Comparison of ENCODE assay signal across 3 cellular contexts in the genomic region with DNA sequence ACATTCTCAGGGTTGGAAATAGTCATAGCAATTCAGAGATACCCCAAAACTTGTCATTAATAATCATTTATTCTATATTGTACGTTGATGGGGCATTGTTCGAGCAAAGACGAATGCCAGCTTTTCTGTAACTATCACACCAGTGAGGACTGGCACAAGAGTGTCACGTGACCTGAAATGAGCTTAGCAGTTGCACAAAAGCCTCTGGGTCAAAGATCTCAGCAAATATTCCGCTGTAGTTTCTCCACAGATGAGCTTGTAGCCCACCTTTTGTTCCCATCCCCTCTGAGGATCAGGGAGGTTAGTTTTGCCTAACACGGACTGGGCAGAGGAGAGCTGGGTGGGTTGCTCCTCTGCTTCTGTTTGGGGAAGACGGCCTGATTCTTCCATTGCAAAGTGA.
TF ChIP-seq lines count a peak whose summit lies in the region.

No MANE protein-coding gene starts in this region.

TF ChIP-seq in IMR-90, 13 proteins besides CTCF, POLR2A, EP300 and RAD21:
- TF ChIP-seq NFE2L2 (IDR thresholded peaks at IDR 0.05; ENCODE audit: low read depth, low read length) (no peak), BHLHE40 (IDR thresholded peaks at IDR 0.05; ENCODE audit: low read depth, low read length) (no peak)
- TF ChIP-seq, protein P1, sequence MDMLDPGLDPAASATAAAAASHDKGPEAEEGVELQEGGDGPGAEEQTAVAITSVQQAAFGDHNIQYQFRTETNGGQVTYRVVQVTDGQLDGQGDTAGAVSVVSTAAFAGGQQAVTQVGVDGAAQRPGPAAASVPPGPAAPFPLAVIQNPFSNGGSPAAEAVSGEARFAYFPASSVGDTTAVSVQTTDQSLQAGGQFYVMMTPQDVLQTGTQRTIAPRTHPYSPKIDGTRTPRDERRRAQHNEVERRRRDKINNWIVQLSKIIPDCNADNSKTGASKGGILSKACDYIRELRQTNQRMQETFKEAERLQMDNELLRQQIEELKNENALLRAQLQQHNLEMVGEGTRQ (IDR thresholded peaks at IDR 0.05; ENCODE audit: low read depth, low read length) = peak; percentile 19; the same call in 1 of the 2 replicates
TF ChIP-seq in IMR-90: peak in this region for 1.

TF ChIP-seq in K562, 482 proteins besides CTCF, POLR2A, EP300 and RAD21:
- TF ChIP-seq, protein P2, sequence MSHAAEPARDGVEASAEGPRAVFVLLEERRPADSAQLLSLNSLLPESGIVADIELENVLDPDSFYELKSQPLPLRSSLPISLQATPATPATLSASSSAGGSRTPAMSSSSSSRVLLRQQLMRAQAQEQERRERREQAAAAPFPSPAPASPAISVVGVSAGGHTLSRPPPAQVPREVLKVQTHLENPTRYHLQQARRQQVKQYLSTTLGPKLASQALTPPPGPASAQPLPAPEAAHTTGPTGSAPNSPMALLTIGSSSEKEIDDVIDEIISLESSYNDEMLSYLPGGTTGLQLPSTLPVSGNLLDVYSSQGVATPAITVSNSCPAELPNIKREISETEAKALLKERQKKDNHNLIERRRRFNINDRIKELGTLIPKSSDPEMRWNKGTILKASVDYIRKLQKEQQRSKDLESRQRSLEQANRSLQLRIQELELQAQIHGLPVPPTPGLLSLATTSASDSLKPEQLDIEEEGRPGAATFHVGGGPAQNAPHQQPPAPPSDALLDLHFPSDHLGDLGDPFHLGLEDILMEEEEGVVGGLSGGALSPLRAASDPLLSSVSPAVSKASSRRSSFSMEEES (CRISPR knock-in tag; IDR thresholded peaks at IDR 0.05) = peak; percentile 89
- TF ChIP-seq RAD51 (IDR thresholded peaks at IDR 0.05; ENCODE audit: borderline replicate concordance, low read depth) (peak; percentile 65), CBFA2T2 (conservative IDR thresholded peaks at IDR 0.05) (peak; percentile 18; the same call in 1 of the 2 replicates)
- TF ChIP-seq, protein P3, sequence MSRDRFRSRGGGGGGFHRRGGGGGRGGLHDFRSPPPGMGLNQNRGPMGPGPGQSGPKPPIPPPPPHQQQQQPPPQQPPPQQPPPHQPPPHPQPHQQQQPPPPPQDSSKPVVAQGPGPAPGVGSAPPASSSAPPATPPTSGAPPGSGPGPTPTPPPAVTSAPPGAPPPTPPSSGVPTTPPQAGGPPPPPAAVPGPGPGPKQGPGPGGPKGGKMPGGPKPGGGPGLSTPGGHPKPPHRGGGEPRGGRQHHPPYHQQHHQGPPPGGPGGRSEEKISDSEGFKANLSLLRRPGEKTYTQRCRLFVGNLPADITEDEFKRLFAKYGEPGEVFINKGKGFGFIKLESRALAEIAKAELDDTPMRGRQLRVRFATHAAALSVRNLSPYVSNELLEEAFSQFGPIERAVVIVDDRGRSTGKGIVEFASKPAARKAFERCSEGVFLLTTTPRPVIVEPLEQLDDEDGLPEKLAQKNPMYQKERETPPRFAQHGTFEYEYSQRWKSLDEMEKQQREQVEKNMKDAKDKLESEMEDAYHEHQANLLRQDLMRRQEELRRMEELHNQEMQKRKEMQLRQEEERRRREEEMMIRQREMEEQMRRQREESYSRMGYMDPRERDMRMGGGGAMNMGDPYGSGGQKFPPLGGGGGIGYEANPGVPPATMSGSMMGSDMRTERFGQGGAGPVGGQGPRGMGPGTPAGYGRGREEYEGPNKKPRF (IDR thresholded peaks at IDR 0.05; ENCODE audit: low read depth, low read length) = no peak
TF ChIP-seq in K562: peak in this region for 3.

TF ChIP-seq in liver, 16 proteins besides CTCF, POLR2A, EP300 and RAD21:
- no peak for TF ChIP-seq FOXA1 (IDR thresholded peaks at IDR 0.05)
- no peak for TF ChIP-seq GABPA (IDR thresholded peaks at IDR 0.05 in 1 of 2, conservative IDR thresholded peaks at IDR 0.05 in 1 of 2)
- no peak for TF ChIP-seq NR2F2 (IDR thresholded peaks at IDR 0.05)
- TF ChIP-seq HNF4G (IDR thresholded peaks at IDR 0.05) = peak; percentile 8
- TF ChIP-seq, protein P4, sequence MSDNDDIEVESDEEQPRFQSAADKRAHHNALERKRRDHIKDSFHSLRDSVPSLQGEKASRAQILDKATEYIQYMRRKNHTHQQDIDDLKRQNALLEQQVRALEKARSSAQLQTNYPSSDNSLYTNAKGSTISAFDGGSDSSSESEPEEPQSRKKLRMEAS (IDR thresholded peaks at IDR 0.05) = peak; percentile 32
- TF ChIP-seq EGR1 (IDR thresholded peaks at IDR 0.05; ENCODE audit: low read depth in 2 of 2) = no peak
- TF ChIP-seq, protein P5, sequence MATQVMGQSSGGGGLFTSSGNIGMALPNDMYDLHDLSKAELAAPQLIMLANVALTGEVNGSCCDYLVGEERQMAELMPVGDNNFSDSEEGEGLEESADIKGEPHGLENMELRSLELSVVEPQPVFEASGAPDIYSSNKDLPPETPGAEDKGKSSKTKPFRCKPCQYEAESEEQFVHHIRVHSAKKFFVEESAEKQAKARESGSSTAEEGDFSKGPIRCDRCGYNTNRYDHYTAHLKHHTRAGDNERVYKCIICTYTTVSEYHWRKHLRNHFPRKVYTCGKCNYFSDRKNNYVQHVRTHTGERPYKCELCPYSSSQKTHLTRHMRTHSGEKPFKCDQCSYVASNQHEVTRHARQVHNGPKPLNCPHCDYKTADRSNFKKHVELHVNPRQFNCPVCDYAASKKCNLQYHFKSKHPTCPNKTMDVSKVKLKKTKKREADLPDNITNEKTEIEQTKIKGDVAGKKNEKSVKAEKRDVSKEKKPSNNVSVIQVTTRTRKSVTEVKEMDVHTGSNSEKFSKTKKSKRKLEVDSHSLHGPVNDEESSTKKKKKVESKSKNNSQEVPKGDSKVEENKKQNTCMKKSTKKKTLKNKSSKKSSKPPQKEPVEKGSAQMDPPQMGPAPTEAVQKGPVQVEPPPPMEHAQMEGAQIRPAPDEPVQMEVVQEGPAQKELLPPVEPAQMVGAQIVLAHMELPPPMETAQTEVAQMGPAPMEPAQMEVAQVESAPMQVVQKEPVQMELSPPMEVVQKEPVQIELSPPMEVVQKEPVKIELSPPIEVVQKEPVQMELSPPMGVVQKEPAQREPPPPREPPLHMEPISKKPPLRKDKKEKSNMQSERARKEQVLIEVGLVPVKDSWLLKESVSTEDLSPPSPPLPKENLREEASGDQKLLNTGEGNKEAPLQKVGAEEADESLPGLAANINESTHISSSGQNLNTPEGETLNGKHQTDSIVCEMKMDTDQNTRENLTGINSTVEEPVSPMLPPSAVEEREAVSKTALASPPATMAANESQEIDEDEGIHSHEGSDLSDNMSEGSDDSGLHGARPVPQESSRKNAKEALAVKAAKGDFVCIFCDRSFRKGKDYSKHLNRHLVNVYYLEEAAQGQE (IDR thresholded peaks at IDR 0.05) = no peak
- no peak for TF ChIP-seq FOXA2 (IDR thresholded peaks at IDR 0.05)
- no peak for TF ChIP-seq TAF1 (conservative IDR thresholded peaks at IDR 0.05)
- TF ChIP-seq, protein P6, sequence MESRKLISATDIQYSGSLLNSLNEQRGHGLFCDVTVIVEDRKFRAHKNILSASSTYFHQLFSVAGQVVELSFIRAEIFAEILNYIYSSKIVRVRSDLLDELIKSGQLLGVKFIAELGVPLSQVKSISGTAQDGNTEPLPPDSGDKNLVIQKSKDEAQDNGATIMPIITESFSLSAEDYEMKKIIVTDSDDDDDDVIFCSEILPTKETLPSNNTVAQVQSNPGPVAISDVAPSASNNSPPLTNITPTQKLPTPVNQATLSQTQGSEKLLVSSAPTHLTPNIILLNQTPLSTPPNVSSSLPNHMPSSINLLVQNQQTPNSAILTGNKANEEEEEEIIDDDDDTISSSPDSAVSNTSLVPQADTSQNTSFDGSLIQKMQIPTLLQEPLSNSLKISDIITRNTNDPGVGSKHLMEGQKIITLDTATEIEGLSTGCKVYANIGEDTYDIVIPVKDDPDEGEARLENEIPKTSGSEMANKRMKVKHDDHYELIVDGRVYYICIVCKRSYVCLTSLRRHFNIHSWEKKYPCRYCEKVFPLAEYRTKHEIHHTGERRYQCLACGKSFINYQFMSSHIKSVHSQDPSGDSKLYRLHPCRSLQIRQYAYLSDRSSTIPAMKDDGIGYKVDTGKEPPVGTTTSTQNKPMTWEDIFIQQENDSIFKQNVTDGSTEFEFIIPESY (IDR thresholded peaks at IDR 0.05) = peak; percentile 27
- peak; percentile 43 for TF ChIP-seq SP1 (IDR thresholded peaks at IDR 0.05)
- peak; percentile 56 to 78 for TF ChIP-seq HNF4A (conservative IDR thresholded peaks at IDR 0.05)
- no peak for TF ChIP-seq JUND (IDR thresholded peaks at IDR 0.05)
- no peak for TF ChIP-seq YY1 (IDR thresholded peaks at IDR 0.05)
- TF ChIP-seq, protein P7, sequence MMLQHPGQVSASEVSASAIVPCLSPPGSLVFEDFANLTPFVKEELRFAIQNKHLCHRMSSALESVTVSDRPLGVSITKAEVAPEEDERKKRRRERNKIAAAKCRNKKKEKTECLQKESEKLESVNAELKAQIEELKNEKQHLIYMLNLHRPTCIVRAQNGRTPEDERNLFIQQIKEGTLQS (IDR thresholded peaks at IDR 0.05) = no peak
- TF ChIP-seq RXRA (IDR thresholded peaks at IDR 0.05) = peak; percentile 32 to 80
